Comparison of ENCODE assay signal across 1 cellular context in genomic region chr11:126478466-126478865, GRCh38.
TF ChIP-seq lines count a peak whose summit lies in the region.

No MANE protein-coding gene starts in this region.

TF ChIP-seq in H1, 55 proteins besides CTCF, POLR2A, EP300 and RAD21:
- TF ChIP-seq HDAC6 (IDR thresholded peaks at IDR 0.05; ENCODE audit: low read depth, low read length) (no peak), FOSL1 (IDR thresholded peaks at IDR 0.05; ENCODE audit: insufficient read depth, low read depth, low read length) (no peak), YY1 (IDR thresholded peaks at IDR 0.05; ENCODE audit: low read depth, low read length) (no peak), HDAC2 (IDR thresholded peaks at IDR 0.05; ENCODE audit: borderline replicate concordance in 1 of 2, low read depth in 2 of 2, low read length in 2 of 2) (no peak), CHD2 (IDR thresholded peaks at IDR 0.05; ENCODE audit: low read length) (no peak), SAP30 (IDR thresholded peaks at IDR 0.05; ENCODE audit: insufficient read depth, insufficient replicate concordance, low read length) (no peak), GABPA (IDR thresholded peaks at IDR 0.05; ENCODE audit: borderline replicate concordance, insufficient read depth, low read length) (no peak), GTF2F1 (IDR thresholded peaks at IDR 0.05; ENCODE audit: borderline replicate concordance, low read depth, low read length) (no peak), TAF7 (optimal IDR thresholded peaks at IDR 0.05; ENCODE audit: borderline replicate concordance, low read depth, low read length) (no peak), TCF12 (IDR thresholded peaks at IDR 0.05; ENCODE audit: low read depth, low read length) (no peak), JUND (IDR thresholded peaks at IDR 0.05; ENCODE audit: low read length) (no peak), RXRA (IDR thresholded peaks at IDR 0.05; ENCODE audit: insufficient read depth, low read depth, low read length) (no peak), TBP (IDR thresholded peaks at IDR 0.05; ENCODE audit: low read depth, low read length) (no peak), CREB1 (IDR thresholded peaks at IDR 0.05) (no peak), CBX8 (IDR thresholded peaks at IDR 0.05; ENCODE audit: borderline replicate concordance, low read depth, low read length) (no peak), TEAD4 (IDR thresholded peaks at IDR 0.05; ENCODE audit: low read depth, low read length) (no peak), USF2 (IDR thresholded peaks at IDR 0.05; ENCODE audit: low read length) (no peak), ATF3 (IDR thresholded peaks at IDR 0.05; ENCODE audit: insufficient read depth, low read depth, low read length) (no peak)
